Comparison of ENCODE assay signal across 8 cellular contexts in genomic region chr12:56593909-56594621, GRCh38. TPM values are rescaled to one million over a fixed set of nuclear protein-coding genes. Genes with fewer than 3 reads are reported as not detected.
DNase-seq lines count a peak whose midpoint lies in the region; ATAC-seq and TF ChIP-seq lines count a peak whose summit lies in the region.

No MANE protein-coding gene starts in this region.

- no peaks in the 10 kb centered on the region for H3K9me3 Mint-ChIP-seq in activated naive CD4-positive, alpha-beta T cell treated with anti-CD3 and anti-CD28 coated beads, Interleukin-2, amount 50 U/mL, for 24 hours
- no peaks in the 10 kb centered on the region for H3K9me3 Mint-ChIP-seq in progenitor cell of endocrine pancreas (ENCODE audit: low read depth)

- H3K27me3 Mint-ChIP-seq in activated naive CD4-positive, alpha-beta T cell treated with anti-CD3 and anti-CD28 coated beads, Interleukin-2, amount 50 U/mL, for 24 hours, result no peaks in the 10 kb centered on the region
- no peaks in the 10 kb centered on the region for H3K27me3 Mint-ChIP-seq in progenitor cell of endocrine pancreas

- intact Hi-C loops in head of caudate nucleus (cut with DNase I) (no loop called here), uterus (cut with DNase I; ENCODE audit: low total_unique reads) (no loop called here)

- H3K27ac ChIP-seq in SK-N-MC (peak overlapping the region; percentile 52), uterus (peak overlapping the region; percentile 48 to 58)

- H3K27ac Mint-ChIP-seq in activated naive CD4-positive, alpha-beta T cell treated with anti-CD3 and anti-CD28 coated beads, Interleukin-2, amount 50 U/mL, for 24 hours, result no peak overlapping the region
- peak overlapping the region; percentile 75 for H3K27ac Mint-ChIP-seq in progenitor cell of endocrine pancreas

- TF ChIP-seq CTCF in GM10248 (IDR thresholded peaks at IDR 0.05; ENCODE audit: control extremely low read depth, extremely low read depth, low read depth, missing control alignments), result peak; percentile 90
- peak; percentile 79 for TF ChIP-seq CTCF in progenitor cell of endocrine pancreas (IDR thresholded peaks at IDR 0.05; ENCODE audit: unreplicated experiment)
- peak; percentile 63 to 73 (median 64) for TF ChIP-seq CTCF in uterus (IDR thresholded peaks at IDR 0.05)

- no peak for TF ChIP-seq POLR2A in uterus (IDR thresholded peaks at IDR 0.05)

- CTCF ChIA-PET in GM10248 (lab: Yijun Ruan, JAX), result interaction anchor here (0.6 to 4.0 kb wide), 28 partner anchors 8 to 372 kb away, joined by 3 to 20 read pairs (median 4); partner anchors contain the start of genes BAZ2A, RBMS2 and RNF41

- H3K9me3 ChIP-seq in SK-N-MC (ENCODE audit: low read depth, low read length) (no peaks in the 10 kb centered on the region), uterus (no peaks in the 10 kb centered on the region)

- ATAC-seq in GM21526 (IDR thresholded peaks at IDR 0.05; ENCODE audit: low FRiP score, unreplicated experiment), result no peak

- POLR2A ChIA-PET in GM10248 (lab: Yijun Ruan, JAX), result no interaction called here

- no peaks in the 10 kb centered on the region for H3K27me3 ChIP-seq in uterus

- H3K9ac ChIP-seq in SK-N-MC (ENCODE audit: insufficient read length), result peak overlapping the region; percentile 4

- H3K4me3 Mint-ChIP-seq in activated naive CD4-positive, alpha-beta T cell treated with anti-CD3 and anti-CD28 coated beads, Interleukin-2, amount 50 U/mL, for 24 hours, result peak overlapping the region; percentile 15
- no peak overlapping the region for H3K4me3 Mint-ChIP-seq in progenitor cell of endocrine pancreas (ENCODE audit: low read depth)

- H3K4me1 Mint-ChIP-seq in activated naive CD4-positive, alpha-beta T cell treated with anti-CD3 and anti-CD28 coated beads, Interleukin-2, amount 50 U/mL, for 24 hours, result peaks cover 3% of the 10 kb centered on the region
- peaks cover 1% of the 10 kb centered on the region for H3K4me1 Mint-ChIP-seq in progenitor cell of endocrine pancreas (ENCODE audit: low read depth)

- peaks cover 3% of the 10 kb centered on the region for H3K36me3 Mint-ChIP-seq in activated naive CD4-positive, alpha-beta T cell treated with anti-CD3 and anti-CD28 coated beads, Interleukin-2, amount 50 U/mL, for 24 hours
- peaks cover 7% of the 10 kb centered on the region for H3K36me3 Mint-ChIP-seq in progenitor cell of endocrine pancreas (ENCODE audit: insufficient read depth)

- no peak overlapping the region for H3K4me3 ChIP-seq in SK-N-MC
- H3K4me3 ChIP-seq in uterus, result no peak overlapping the region

- no peaks in the 10 kb centered on the region for H3K4me1 ChIP-seq in uterus

- H3K36me3 ChIP-seq in SK-N-MC (ENCODE audit: insufficient read depth, low read length) (peaks cover 24% of the 10 kb centered on the region), uterus (no peaks in the 10 kb centered on the region)

- peak; percentile 71 for DNase-seq in GM10248 (ENCODE audit: extremely low spot score)
- peak; percentile 68 for DNase-seq in LoVo (ENCODE audit: low spot score)
- peak; percentile 47 for DNase-seq in SK-N-MC (ENCODE audit: low read depth, low spot score)
- DNase-seq in head of caudate nucleus, result peak in 41 of 42 donors; percentile 18 to 76 (median 48)
- DNase-seq in progenitor cell of endocrine pancreas (ENCODE audit: low spot score, unreplicated experiment), result peak; percentile 45
- peak; percentile 32 to 36 for DNase-seq in uterus

RNA-seq across cellular contexts. Expression of gene BAZ2A, which starts 36.1 kb away (rescaled TPM):
- total RNA-seq in progenitor cell of endocrine pancreas (128 and 131 TPM in 2 replicates), uterus (100 to 1,000 TPM in 1 of 4 donors, 10 to 100 TPM in 3; 25.1 to 136 (median 28.9) TPM)

RNA-seq across cellular contexts. Expression of gene ATP5F1B, which starts 51.7 kb away (rescaled TPM):
- total RNA-seq in progenitor cell of endocrine pancreas (528 and 541 TPM in 2 replicates), uterus (100 to 1,000 TPM; 166 to 279 (median 244) TPM)
